ENCODE assay signal across 25 cellular contexts in genomic region chr12:49008943-49009342, GRCh38. TPM values are rescaled to one million over a fixed set of nuclear protein-coding genes. Genes with fewer than 3 reads are reported as not detected.
DNase-seq lines count a peak whose midpoint lies in the region; ATAC-seq and TF ChIP-seq lines count a peak whose summit lies in the region.
"Had no signal": no experiment of that assay in that cellular context is flagged by ENCODE, and none has a peak within 500 bp of the region (broad histone marks: within the 10 kb centered on the region; RNA-seq: fewer than 3 reads in every experiment).

No MANE protein-coding gene starts in this region.

- H3K27ac Mint-ChIP-seq in activated CD4-positive, alpha-beta T cell treated with anti-CD3 and anti-CD28 coated beads for 36 hours, result no peak overlapping the region
- H3K27ac Mint-ChIP-seq: CD8-positive, alpha-beta T cell; HFFc6 had no signal

- intact Hi-C loops in gastrocnemius medialis (cut with DNase I; ENCODE audit: low total_unique reads), result no loop called here
- intact Hi-C loops in activated CD4-positive, alpha-beta T cell treated with anti-CD3 and anti-CD28 coated beads for 36 hours (cut with DNase I, micrococcal nuclease), result no loop called here

- H3K4me1 Mint-ChIP-seq in activated CD4-positive, alpha-beta T cell treated with anti-CD3 and anti-CD28 coated beads for 36 hours, result no peaks in the 10 kb centered on the region

- H3K27me3 Mint-ChIP-seq in activated CD4-positive, alpha-beta T cell treated with anti-CD3 and anti-CD28 coated beads for 36 hours, result no peaks in the 10 kb centered on the region

- peaks cover 1 to 32% of the 10 kb centered on the region in 2 donors for H3K36me3 ChIP-seq in gastrocnemius medialis

- peak overlapping the region in 3 of 4 donors; percentile 96 to 99 (median 98) for H3K27ac ChIP-seq in gastrocnemius medialis
- H3K27ac ChIP-seq: 22Rv1, Peyer's patch had no signal

- no peak for TF ChIP-seq POLR2A in gastrocnemius medialis (IDR thresholded peaks at IDR 0.05)

- H3K4me3 ChIP-seq in gastrocnemius medialis, result no peak overlapping the region
- H3K4me3 ChIP-seq: Peyer's patch had no signal

- in situ Hi-C loops in gastrocnemius medialis (cut with MboI; ENCODE audit: low sequenced_read_pairs in 4 of 4), result no loop called here

- no peaks in the 10 kb centered on the region for H3K9me3 ChIP-seq in gastrocnemius medialis
- H3K9me3 ChIP-seq: Peyer's patch had no signal

- CTCF ChIA-PET in activated CD4-positive, alpha-beta T cell treated with anti-CD3 and anti-CD28 coated beads for 36 hours (lab: Charles Lee), result interaction anchor here (0.8 to 1.5 kb wide), 4 partner anchors 9 to 91 kb away, joined by 3 to 8 read pairs (median 4); partner anchors contain the start of gene DDN

- no peak for TF ChIP-seq CTCF in gastrocnemius medialis (IDR thresholded peaks at IDR 0.05 in 4 of 5, conservative IDR thresholded peaks at IDR 0.05 in 1 of 5)

- no peaks in the 10 kb centered on the region for H3K27me3 ChIP-seq in gastrocnemius medialis
- H3K27me3 ChIP-seq: Peyer's patch had no signal

- DNase-seq in DMS53 (lab: John Stamatoyannopoulos, UW), result peak; percentile 22
- DNase-seq in DMS53 treated with DMSO at 0.1 percent for 48 hours (lab: John Stamatoyannopoulos, UW; ENCODE audit: unreplicated experiment), result no peak
- DNase-seq in SW480 (ENCODE audit: low spot score), result peak; percentile 59
- DNase-seq in gastrocnemius medialis, result no peak
- no peak for DNase-seq in activated CD4-positive, alpha-beta T cell treated with anti-CD3 and anti-CD28 coated beads for 36 hours
- DNase-seq: AML-193; C1 segment of cervical spinal cord; Calu3; CD8-positive, alpha-beta T cell; DMS153; HFFc6; MV-4-11; NCI-H1105 treated with DMSO at 0.1 percent for 48 hours; NCI-H2029 treated with DMSO at 0.1 percent for 48 hours; NCI-H226; NCI-H510A treated with DMSO at 0.1 percent for 48 hours; NCI-H774; NK-92 treated with Interleukin-12 subunit alpha and Interleukin-12 subunit beta, amount 100 ng/mL, for 24 hours; Peyer's patch; T-helper 1 cell had no signal

- peaks cover 8 to 54% of the 10 kb centered on the region in 2 donors for H3K4me1 ChIP-seq in gastrocnemius medialis
- H3K4me1 ChIP-seq: Peyer's patch had no signal

- ATAC-seq in gastrocnemius medialis, result no peak
- no peak for ATAC-seq in activated CD4-positive, alpha-beta T cell treated with anti-CD3 and anti-CD28 coated beads for 36 hours
- ATAC-seq in HG03571 (IDR thresholded peaks at IDR 0.05; ENCODE audit: unreplicated experiment), result no peak
- ATAC-seq: CD8-positive, alpha-beta T cell; SK-N-SH treated with all-trans-retinoic acid at 6 μM for 48 hours had no signal

- POLR2A ChIA-PET in activated CD4-positive, alpha-beta T cell treated with anti-CD3 and anti-CD28 coated beads for 36 hours (lab: Charles Lee), result no interaction called here

- peaks cover 50% of the 10 kb centered on the region for H3K36me3 Mint-ChIP-seq in activated CD4-positive, alpha-beta T cell treated with anti-CD3 and anti-CD28 coated beads for 36 hours (ENCODE audit: low read depth)

- no peak overlapping the region for H3K4me3 Mint-ChIP-seq in activated CD4-positive, alpha-beta T cell treated with anti-CD3 and anti-CD28 coated beads for 36 hours
- H3K4me3 Mint-ChIP-seq: CD8-positive, alpha-beta T cell; HFFc6 had no signal

- no peaks in the 10 kb centered on the region for H3K9me3 Mint-ChIP-seq in activated CD4-positive, alpha-beta T cell treated with anti-CD3 and anti-CD28 coated beads for 36 hours (ENCODE audit: low read depth)
- H3K9me3 Mint-ChIP-seq: CD8-positive, alpha-beta T cell; HFFc6 had no signal

RNA-seq across cellular contexts. Expression of gene PRKAG1, which starts 9.6 kb away (rescaled TPM):
- total RNA-seq in gastrocnemius medialis, result 10 to 100 TPM; 67.4 to 97.7 (median 83.9) TPM
- 10 to 100 TPM; 54.5 to 62.6 TPM for total RNA-seq in activated CD4-positive, alpha-beta T cell treated with anti-CD3 and anti-CD28 coated beads for 36 hours

RNA-seq across cellular contexts. Expression of gene DDN, which starts 9.8 kb away (rescaled TPM):
- 100 to 1,000 TPM in 3 of 4 donors, 10 to 100 TPM in 1; 26.8 to 415 (median 232) TPM for total RNA-seq in gastrocnemius medialis
- under 1 TPM; 0.48 to 0.61 TPM for total RNA-seq in activated CD4-positive, alpha-beta T cell treated with anti-CD3 and anti-CD28 coated beads for 36 hours

RNA-seq across cellular contexts. Expression of gene WNT1, which starts 30.8 kb away (rescaled TPM):
- total RNA-seq in gastrocnemius medialis, result not detected
- not detected for total RNA-seq in activated CD4-positive, alpha-beta T cell treated with anti-CD3 and anti-CD28 coated beads for 36 hours
- total RNA-seq: Calu3, H4, HFFc6, HT1080, Peyer's patch had no signal

RNA-seq across cellular contexts. Expression of gene WNT10B, which starts 37.4 kb away (rescaled TPM):
- total RNA-seq in gastrocnemius medialis, result not detected
- under 1 TPM; 0.16 to 0.18 TPM for total RNA-seq in activated CD4-positive, alpha-beta T cell treated with anti-CD3 and anti-CD28 coated beads for 36 hours
- total RNA-seq: Calu3 had no signal

RNA-seq across cellular contexts. Expression of gene KMT2D, which starts 51.7 kb away (rescaled TPM):
- total RNA-seq in gastrocnemius medialis, result 10 to 100 TPM; 36.0 to 99.0 (median 71.3) TPM
- total RNA-seq in activated CD4-positive, alpha-beta T cell treated with anti-CD3 and anti-CD28 coated beads for 36 hours, result 10 to 100 TPM; 48.3 to 58.2 TPM

Comparison
In these comparisons a context has a peak if more than half of its experiments do, and no peak if none do; other contexts are left out.
1. DNase-seq: peak in DMS53 (single experiment) and SW480 (single experiment); none in DMS53 treated with DMSO at 0.1 percent for 48 hours (single experiment), gastrocnemius medialis (0 of 2) and activated CD4-positive, alpha-beta T cell treated with anti-CD3 and anti-CD28 coated beads for 36 hours (single experiment).
2. RNA of gene DDN, which starts 9.8 kb away (total RNA-seq): 26.8 to 415 TPM in gastrocnemius medialis; 0.48 to 0.61 TPM in activated CD4-positive, alpha-beta T cell treated with anti-CD3 and anti-CD28 coated beads for 36 hours; every median in the first group is over 10 times any median in the second.